ENCODE assay signal across 9 cellular contexts in the genomic region with DNA sequence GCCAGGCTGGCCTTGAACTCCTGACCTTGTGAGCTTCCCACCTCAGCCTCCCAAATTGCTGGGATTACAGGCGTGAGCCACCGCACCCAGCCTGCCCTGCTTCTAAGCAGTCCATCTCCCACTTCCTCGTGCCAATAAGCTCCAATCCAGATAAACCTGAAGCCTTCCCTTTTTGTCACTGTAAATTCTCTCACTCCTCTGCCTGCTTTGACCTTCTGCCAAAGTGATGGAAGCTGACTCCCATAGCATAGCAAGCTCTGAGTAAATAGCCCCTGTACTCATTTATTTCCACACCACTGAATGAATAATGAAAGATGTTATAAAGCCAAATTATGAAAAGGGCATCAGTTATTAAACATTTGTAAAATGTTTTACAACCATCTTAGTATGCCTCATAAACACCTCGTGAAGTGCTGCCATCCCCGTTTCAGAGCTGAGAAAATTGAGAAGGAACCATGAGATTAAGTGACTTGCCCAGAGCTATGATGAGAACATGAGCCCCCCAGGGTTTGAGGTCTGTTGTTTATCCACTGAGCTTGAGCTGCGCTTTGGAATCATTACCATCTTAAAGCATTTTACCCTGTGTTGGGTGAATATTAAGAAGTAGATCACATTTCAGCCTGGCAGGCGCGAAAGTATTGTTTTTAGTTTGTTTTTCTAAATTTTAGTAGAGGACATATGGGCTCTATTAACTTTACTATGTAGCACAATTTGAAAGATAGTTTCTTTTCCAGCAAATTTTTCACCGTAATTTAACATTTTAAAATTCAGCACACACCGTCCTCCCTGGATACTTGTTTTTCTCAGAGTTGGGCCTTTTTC. TPM values are rescaled to one million over a fixed set of nuclear protein-coding genes. Genes with fewer than 3 reads are reported as not detected.
DNase-seq lines count a peak whose midpoint lies in the region; ATAC-seq and TF ChIP-seq lines count a peak whose summit lies in the region.
"Had no signal": no experiment of that assay in that cellular context is flagged by ENCODE, and none has a peak within 500 bp of the region (broad histone marks: within the 10 kb centered on the region; RNA-seq: fewer than 3 reads in every experiment).

No MANE protein-coding gene starts in this region.

- ATAC-seq in Right ventricle myocardium inferior (peak; percentile 23), GM21786 (IDR thresholded peaks at IDR 0.05; ENCODE audit: unreplicated experiment) (no peak)
- ATAC-seq: GM12878 had no signal

- peaks cover 3% of the 10 kb centered on the region for H3K9me3 Mint-ChIP-seq in neural crest cell

- H3K27ac Mint-ChIP-seq in neural crest cell (ENCODE audit: unreplicated experiment): peak overlapping the region; percentile 72

- DNase-seq in Right ventricle myocardium inferior (ENCODE audit: missing footprints) (no peak), cardiac septum (ENCODE audit: low spot score) (no peak), fibroblast of pulmonary artery (ENCODE audit: low read depth) (no peak), neural crest cell (ENCODE audit: low read depth, low spot score) (no peak), substantia nigra (lab: John Stamatoyannopoulos, UW) (no peak), HK-2 (ENCODE audit: unreplicated experiment) (no peak), amniotic stem cell (lab: John Stamatoyannopoulos, UW) (no peak)

- H3K4me3 ChIP-seq in fibroblast of pulmonary artery (replicated peaks; ENCODE audit: low read depth, low read length): peak overlapping the region; percentile 17
- H3K4me3 ChIP-seq: GM12878 had no signal

- H3K4me1 Mint-ChIP-seq in neural crest cell: peaks cover 23% of the 10 kb centered on the region

- intact Hi-C loops in Right ventricle myocardium inferior (cut with DNase I): no loop called here
- intact Hi-C loops in cardiac septum (cut with DNase I): no loop called here

- TF ChIP-seq CTCF in fibroblast of pulmonary artery (IDR thresholded peaks at IDR 0.05; ENCODE audit: low read length, missing control alignments): no peak
- no peak for TF ChIP-seq CTCF in neural crest cell (conservative IDR thresholded peaks at IDR 0.05)

- no peak overlapping the region for H3K4me3 Mint-ChIP-seq in neural crest cell

- H3K27ac ChIP-seq in substantia nigra (ENCODE audit: low read depth, low read length, poor library complexity, severe bottlenecking): no peak overlapping the region

- H3K36me3 Mint-ChIP-seq in neural crest cell (ENCODE audit: low read depth): no peaks in the 10 kb centered on the region

- H3K27me3 Mint-ChIP-seq in neural crest cell (ENCODE audit: low read depth): no peaks in the 10 kb centered on the region

RNA-seq across cellular contexts. Expression of a gene that starts 30.3 kb away (rescaled TPM):
- total RNA-seq in Right ventricle myocardium inferior: 8.5 TPM
- total RNA-seq in cardiac septum: 9.2 TPM
- total RNA-seq in neural crest cell: 5.5 and 5.6 TPM in 2 replicates

RNA-seq across cellular contexts. Expression of a gene that starts 37.2 kb away (rescaled TPM):
- total RNA-seq in Right ventricle myocardium inferior: 7.4 TPM
- 9.7 TPM for total RNA-seq in cardiac septum
- 13.7 and 15.0 TPM in 2 replicates for total RNA-seq in neural crest cell

RNA-seq across cellular contexts. Expression of a gene that starts 52.9 kb away (rescaled TPM):
- total RNA-seq in Right ventricle myocardium inferior (20.1 TPM), cardiac septum (27.4 TPM), neural crest cell (56.2 and 60.3 TPM in 2 replicates)
